ENCODE assay signal across 25 cellular contexts in genomic region chr3:197858598-197858997, GRCh38.
DNase-seq lines count a peak whose midpoint lies in the region; ATAC-seq, FAIRE-seq and TF ChIP-seq lines count a peak whose summit lies in the region.
"Had no signal": no experiment of that assay in that cellular context is flagged by ENCODE, and none has a peak within 500 bp of the region (broad histone marks: within the 10 kb centered on the region; RNA-seq: fewer than 3 reads in every experiment).

No MANE protein-coding gene starts in this region.

- no peak overlapping the region for H3K4ac ChIP-seq in IMR-90 (ENCODE audit: low read depth, low read length)

- no peak overlapping the region for H4K8ac ChIP-seq in IMR-90 (ENCODE audit: low read depth in 2 of 2, low read length in 2 of 2)

- no peak overlapping the region for H3K14ac ChIP-seq in IMR-90 (replicated peaks; ENCODE audit: low read depth, low read length)

- H3F3A ChIP-seq in neural cell (ENCODE audit: insufficient read depth, low read length, poor library complexity, severe bottlenecking), result no peaks in the 10 kb centered on the region

- H3K4me1 ChIP-seq in IMR-90 (ENCODE audit: control insufficient read depth, insufficient read depth, low read length) (peaks cover 2% of the 10 kb centered on the region; the same call in 1 of the 2 replicates), spleen (no peaks in the 10 kb centered on the region)
- H3K4me1 ChIP-seq: heart right ventricle, left lung, transverse colon had no signal

- no peak overlapping the region for H2BK120ac ChIP-seq in IMR-90 (ENCODE audit: low read depth, low read length)

- DNase-seq in GM12892 (ENCODE audit: insufficient read length) (no peak), IMR-90 (no peak), cerebellar cortex (ENCODE audit: low spot score) (peak; percentile 29), spleen (no peak), DMS79 treated with DMSO at 0.1 percent for 48 hours (lab: John Stamatoyannopoulos, UW) (no peak)
- DNase-seq: activated CD8-positive, alpha-beta memory T cell treated with anti-CD3 and anti-CD28 coated beads, Interleukin-2, amount 50 U/mL, for 4 hours; CD4-positive, CD25-positive, alpha-beta regulatory T cell; effector CD4-positive, alpha-beta T cell; erythroblast; heart right ventricle; KBM-7; left lung; MG63; naive thymus-derived CD4-positive, alpha-beta T cell; NCI-H2029 treated with DMSO at 0.1 percent for 48 hours; NCI-H345; OCI-M1; ovary; stimulated activated CD4-positive, alpha-beta T cell treated with anti-CD3 and anti-CD28 coated beads, Interleukin-4, amount 100 ng/mL, for 1 hour; T-helper 9 cell; transverse colon had no signal

- H3K79me1 ChIP-seq in IMR-90 (ENCODE audit: low read depth in 1 of 2, low read length in 2 of 2), result peaks cover 18 to 27% of the 10 kb centered on the region in 2 experiments

- intact Hi-C loops in IMR-90 (cut with micrococcal nuclease), result no loop called here
- intact Hi-C loops in spleen (cut with DNase I; ENCODE audit: low total_unique reads), result no loop called here

- peak; percentile 48 for FAIRE-seq in GM12892 (lab: Jason Lieb, UNC)
- FAIRE-seq: G401.6 had no signal

- H2BK15ac ChIP-seq in IMR-90 (ENCODE audit: low read depth, low read length), result no peak overlapping the region; the same call in 2 of the 3 replicates

- dilution Hi-C loops in IMR-90 (cut with HindIII; ENCODE audit: low sequenced_read_pairs, unreplicated experiment), result no loop called here

- no peak overlapping the region for H2AK9ac ChIP-seq in IMR-90 (replicated peaks; ENCODE audit: low read depth, low read length, poor library complexity)

- H2BK5ac ChIP-seq in IMR-90 (ENCODE audit: low read depth, low read length, poor library complexity, severe bottlenecking), result no peak overlapping the region

- 33% methylated on average over 1 of the region's 3 CpGs; no CpG with 5 or more reads in 1 of the 2 experiments for WGBS in IMR-90 (ENCODE audit: extremely low coverage in 2 of 2, insufficient read length in 1 of 2), 2 experiments
- 77 to 94% (median 79%) methylated on average over 3 of the region's 3 CpGs for WGBS in spleen, 5 donors

- H4K20me1 ChIP-seq in IMR-90 (ENCODE audit: insufficient read depth, low read length) (no peaks in the 10 kb centered on the region), neural cell (ENCODE audit: insufficient read depth) (no peaks in the 10 kb centered on the region)

- no peak overlapping the region for H2BK20ac ChIP-seq in IMR-90 (ENCODE audit: low read depth, low read length)

- no peaks in the 10 kb centered on the region for H3K79me2 ChIP-seq in neural cell (replicated peaks; ENCODE audit: insufficient read depth, low read length)

- TF ChIP-seq RAD21 in IMR-90 (IDR thresholded peaks at IDR 0.05; ENCODE audit: low read length), result no peak
- TF ChIP-seq RAD21 in neural cell (conservative IDR thresholded peaks at IDR 0.05), result no peak

- no peak overlapping the region for H3K4me3 ChIP-seq in IMR-90 (ENCODE audit: insufficient read depth, low read depth, low read length)
- peak overlapping the region; percentile 4 for H3K4me3 ChIP-seq in neural cell (ENCODE audit: low read length)
- H3K4me3 ChIP-seq in spleen, result no peak overlapping the region
- H3K4me3 ChIP-seq: heart right ventricle, left lung, MG63, ovary, transverse colon had no signal

- H3K4me2 ChIP-seq in IMR-90 (ENCODE audit: low read depth, low read length) (no peak overlapping the region), neural cell (ENCODE audit: low read length) (no peak overlapping the region)

- H2AFZ ChIP-seq in IMR-90 (replicated peaks; ENCODE audit: low read length, poor library complexity) (no peak overlapping the region), neural cell (ENCODE audit: low read depth, low read length) (no peak overlapping the region)

- H4K91ac ChIP-seq in IMR-90 (ENCODE audit: insufficient read depth, low read depth, low read length), result no peak overlapping the region; the same call in 1 of the 2 replicates

- no peak overlapping the region for H3K56ac ChIP-seq in IMR-90 (ENCODE audit: extremely low read depth, insufficient read depth, low read length)

- H4K5ac ChIP-seq in IMR-90 (ENCODE audit: low read depth, low read length), result no peak overlapping the region

- no peak overlapping the region for H3K9ac ChIP-seq in IMR-90 (ENCODE audit: low read depth, low read length)
- H3K9ac ChIP-seq in neural cell (ENCODE audit: low read length), result peak overlapping the region; percentile 1

- no peak for TF ChIP-seq CTCF in IMR-90 (conservative IDR thresholded peaks at IDR 0.05; ENCODE audit: low read depth, low read length)
- TF ChIP-seq CTCF in neural cell (IDR thresholded peaks at IDR 0.05; ENCODE audit: poor library complexity, severe bottlenecking), result no peak
- no peak for TF ChIP-seq CTCF in spleen (IDR thresholded peaks at IDR 0.05 in 8 of 11, conservative IDR thresholded peaks at IDR 0.05 in 3 of 11)

- TF ChIP-seq POLR2A in GM12892 (IDR thresholded peaks at IDR 0.05; ENCODE audit: low read depth, low read length) (no peak), IMR-90 (IDR thresholded peaks at IDR 0.05; ENCODE audit: low read depth, low read length) (no peak), spleen (IDR thresholded peaks at IDR 0.05) (no peak)

- H2AK5ac ChIP-seq in IMR-90 (ENCODE audit: low read depth, low read length), result no peak overlapping the region

- POLR2A ChIA-PET in IMR-90 (lab: Charles Lee; ENCODE audit: unreplicated experiment), result no interaction called here

- in situ Hi-C loops in IMR-90 (cut with MboI; ENCODE audit: low sequenced_read_pairs), result no loop called here

- H3K9me3 ChIP-seq in IMR-90 (ENCODE audit: control insufficient read depth, insufficient read depth, low read length) (no peaks in the 10 kb centered on the region), neural cell (ENCODE audit: low read length) (no peaks in the 10 kb centered on the region), spleen (no peaks in the 10 kb centered on the region)
- H3K9me3 ChIP-seq: heart right ventricle, left lung, MG63, ovary, transverse colon had no signal

- peak; percentile 26 for TF ChIP-seq EP300 in neural cell (conservative IDR thresholded peaks at IDR 0.05; ENCODE audit: poor library complexity, severe bottlenecking)

- peak overlapping the region; percentile 16 for H3K23ac ChIP-seq in IMR-90 (ENCODE audit: low read depth, low read length)

- CTCF ChIA-PET in IMR-90 (lab: Yijun Ruan, JAX), result interaction anchor here (1.3 kb wide), 1 partner anchor 9 kb away, joined by 4 read pairs; no protein-coding TSS in a partner anchor

- H3K9me1 ChIP-seq in IMR-90 (ENCODE audit: insufficient read depth, low read length), result peaks cover 5% of the 10 kb centered on the region; the same call in 1 of the 2 replicates

- H3K27me3 ChIP-seq in IMR-90 (ENCODE audit: control insufficient read depth, insufficient read depth, low read length) (no peaks in the 10 kb centered on the region), neural cell (ENCODE audit: insufficient read depth, low read depth, low read length) (no peaks in the 10 kb centered on the region), spleen (replicated peaks in 1 of 7) (no peaks in the 10 kb centered on the region)
- H3K27me3 ChIP-seq: heart right ventricle, left lung, MG63, ovary, transverse colon had no signal

- ATAC-seq in IMR-90 (ENCODE audit: low read depth), result no peak
- ATAC-seq in GM19351 (IDR thresholded peaks at IDR 0.05; ENCODE audit: unreplicated experiment), result no peak
- no peak for ATAC-seq in HG03442 (IDR thresholded peaks at IDR 0.05; ENCODE audit: unreplicated experiment)
- ATAC-seq: heart right ventricle; left lung; naive thymus-derived CD4-positive, alpha-beta T cell had no signal

- no peaks in the 10 kb centered on the region for H3K9me2 ChIP-seq in neural cell (ENCODE audit: insufficient read depth, low read length)

- H3K18ac ChIP-seq in IMR-90 (ENCODE audit: low read depth, low read length), result no peak overlapping the region

- H3K36me3 ChIP-seq in IMR-90 (ENCODE audit: control insufficient read depth, insufficient read depth, low read length), result peaks cover 20% of the 10 kb centered on the region
- no peaks in the 10 kb centered on the region for H3K36me3 ChIP-seq in neural cell (ENCODE audit: insufficient read depth, low read length)
- peaks cover 0 to 88% (median 33%) of the 10 kb centered on the region in 6 donors for H3K36me3 ChIP-seq in spleen
- H3K36me3 ChIP-seq: ovary had no signal

- BruUV-seq in IMR-90 (replicated peaks; lab: Mats Ljungman, UMichigan), result no TSS peak

- H3K27ac ChIP-seq in IMR-90 (ENCODE audit: insufficient read depth, low read length) (no peak overlapping the region), neural cell (ENCODE audit: low read length) (peak overlapping the region; percentile 21), spleen (no peak overlapping the region)
- H3K27ac ChIP-seq: heart right ventricle, left lung, ovary, transverse colon had no signal

TF ChIP-seq in IMR-90, 13 proteins besides CTCF, POLR2A, EP300 and RAD21 (continues in another document):
- TF ChIP-seq RCOR1 (IDR thresholded peaks at IDR 0.05; ENCODE audit: insufficient replicate concordance, low read length) (no peak), NFE2L2 (IDR thresholded peaks at IDR 0.05; ENCODE audit: low read depth, low read length) (no peak), CHD1 (IDR thresholded peaks at IDR 0.05; ENCODE audit: low read depth, low read length) (no peak), MXI1 (IDR thresholded peaks at IDR 0.05; ENCODE audit: borderline replicate concordance, low read depth, low read length) (no peak)

TF ChIP-seq in neural cell, 6 proteins besides CTCF, POLR2A, EP300 and RAD21 (continues in another document):
- TF ChIP-seq TAF1 (IDR thresholded peaks at IDR 0.05; ENCODE audit: low read depth) (no peak), EZH2 (IDR thresholded peaks at IDR 0.05; ENCODE audit: borderline replicate concordance, insufficient read depth, low read length, poor library complexity, severe bottlenecking) (no peak), MXI1 (conservative IDR thresholded peaks at IDR 0.05; ENCODE audit: poor library complexity, severe bottlenecking) (no peak), POLR2AphosphoS5 (IDR thresholded peaks at IDR 0.05) (no peak), SMC3 (conservative IDR thresholded peaks at IDR 0.05; ENCODE audit: poor library complexity) (no peak)
